ENCODE assay signal across 18 cellular contexts in genomic region chr5:133790898-133791297, GRCh38.
DNase-seq lines count a peak whose midpoint lies in the region; ATAC-seq and TF ChIP-seq lines count a peak whose summit lies in the region.
"Had no signal": no experiment of that assay in that cellular context is flagged by ENCODE, and none has a peak within 500 bp of the region (broad histone marks: within the 10 kb centered on the region; RNA-seq: fewer than 3 reads in every experiment).

No MANE protein-coding gene starts in this region.

- H3K27ac Mint-ChIP-seq in H9 = peak overlapping the region in 1 of 3 experiments; percentile 50; a peak in 1 of 7 replicates
- H3K27ac Mint-ChIP-seq: CD8-positive, alpha-beta T cell; HFFc6 had no signal

- H3K9me3 ChIP-seq in H9 (ENCODE audit: control insufficient read depth, low read depth, low read length) (no peaks in the 10 kb centered on the region), lower lobe of right lung (no peaks in the 10 kb centered on the region)

- H3K18ac ChIP-seq in H9 (ENCODE audit: insufficient read length, low read depth, low read length) = no peak overlapping the region

- no peak overlapping the region for H2BK12ac ChIP-seq in H9 (ENCODE audit: insufficient read length, low read depth, low read length)

- H3K27ac ChIP-seq in H9 (ENCODE audit: insufficient read length, low read depth, low read length) (no peak overlapping the region), lower lobe of right lung (no peak overlapping the region)
- H3K27ac ChIP-seq: BLaER1 treated with 17β-estradiol and CSF1 and Interleukin-3, amounts not matched to agents 10 nM and 100 nM had no signal

- H3K14ac ChIP-seq in H9 (ENCODE audit: insufficient read depth, low read length) = no peak overlapping the region

- H4K5ac ChIP-seq in H9 (ENCODE audit: insufficient read length, low read depth, low read length) = no peak overlapping the region

- no peak overlapping the region for H2BK15ac ChIP-seq in H9 (ENCODE audit: low read depth, low read length)

- no peaks in the 10 kb centered on the region for H4K20me1 ChIP-seq in H9 (ENCODE audit: control insufficient read depth, insufficient read depth, insufficient read length)
- H4K20me1 ChIP-seq: BLaER1 treated with 17β-estradiol and CSF1 and Interleukin-3, amounts not matched to agents 10 nM and 100 nM had no signal

- H2BK120ac ChIP-seq in H9 (ENCODE audit: low read depth, low read length, poor library complexity, severe bottlenecking) = no peak overlapping the region

- no peak overlapping the region for H2AK5ac ChIP-seq in H9 (ENCODE audit: insufficient read length, low read length)

- H3K79me1 ChIP-seq in H9 (ENCODE audit: insufficient read depth, low read depth, low read length, poor library complexity, severe bottlenecking) = no peaks in the 10 kb centered on the region

- no peaks in the 10 kb centered on the region; a peak in 1 of 5 replicates for H3K9me3 Mint-ChIP-seq in H9
- H3K9me3 Mint-ChIP-seq: CD8-positive, alpha-beta T cell; HFFc6 had no signal

- TF ChIP-seq CTCF in H9 (conservative IDR thresholded peaks at IDR 0.05) (no peak), lower lobe of right lung (IDR thresholded peaks at IDR 0.05) (no peak)

- no peak overlapping the region for H3K4me3 ChIP-seq in lower lobe of right lung
- H3K4me3 ChIP-seq: BLaER1 treated with 17β-estradiol and CSF1 and Interleukin-3, amounts not matched to agents 10 nM and 100 nM; K562 had no signal

- no peaks in the 10 kb centered on the region for H3K36me3 ChIP-seq in lower lobe of right lung
- H3K36me3 ChIP-seq: BLaER1 treated with 17β-estradiol and CSF1 and Interleukin-3, amounts not matched to agents 10 nM and 100 nM had no signal

- no peak overlapping the region for H3K4ac ChIP-seq in H9 (ENCODE audit: low read depth, low read length)

- no peaks in the 10 kb centered on the region; the same call in 1 of the 2 replicates for H3K27me3 ChIP-seq in H9 (ENCODE audit: insufficient read depth, low read length)
- no peaks in the 10 kb centered on the region for H3K27me3 ChIP-seq in lower lobe of right lung (ENCODE audit: low read depth)
- H3K27me3 ChIP-seq: BLaER1 treated with 17β-estradiol and CSF1 and Interleukin-3, amounts not matched to agents 10 nM and 100 nM had no signal

- H3K4me3 Mint-ChIP-seq in H9 = no peak overlapping the region
- H3K4me3 Mint-ChIP-seq: CD8-positive, alpha-beta T cell; HFFc6 had no signal

- H3K27me3 Mint-ChIP-seq in H9 (ENCODE audit: low read depth) = peaks cover 6% of the 10 kb centered on the region

- no CpG with 5 or more reads among the region's 1 CpG for WGBS in H9 (ENCODE audit: extremely low coverage, insufficient read length, low lambda C conversion rate)

- H4K91ac ChIP-seq in H9 (ENCODE audit: insufficient read length, low read depth, low read length) = no peak overlapping the region

- DNase-seq in NCI-H748 (lab: John Stamatoyannopoulos, UW; ENCODE audit: unreplicated experiment) (peak; percentile 11), NCI-H748 treated with DMSO at 0.1 percent for 48 hours (lab: John Stamatoyannopoulos, UW) (no peak), H9 (peak; percentile 22), NCI-H510A (lab: John Stamatoyannopoulos, UW) (peak; percentile 61), lower lobe of right lung (no peak), GOT3 (lab: John Stamatoyannopoulos, UW) (no peak), inferior parietal cortex (ENCODE audit: extremely low spot score) (no peak)
- DNase-seq: CD8-positive, alpha-beta T cell; GDM1; HFFc6; NCI-H1436; NCI-H2081 treated with DMSO at 0.1 percent for 48 hours; NCI-H446 treated with DMSO at 0.1 percent for 48 hours; T-helper 2 cell had no signal

- H4K8ac ChIP-seq in H9 (replicated peaks; ENCODE audit: insufficient read length, low read depth, low read length) = no peak overlapping the region

- H3T11ph ChIP-seq in H9 (ENCODE audit: low read length) = no peak overlapping the region

- no peaks in the 10 kb centered on the region for H3K36me3 Mint-ChIP-seq in H9 (ENCODE audit: insufficient read depth in 1 of 3, low read depth in 3 of 3)
- H3K36me3 Mint-ChIP-seq: CD8-positive, alpha-beta T cell had no signal

- intact Hi-C loops in lower lobe of right lung (cut with DNase I) = no loop called here

- H3K56ac ChIP-seq in H9 (ENCODE audit: insufficient read length, low read depth, low read length) = no peak overlapping the region

- peaks cover 31 to 33% of the 10 kb centered on the region in 2 experiments for H3K4me1 Mint-ChIP-seq in H9

- no peak overlapping the region for H2AFZ ChIP-seq in H9 (ENCODE audit: low read length)

- no peak overlapping the region for H2BK20ac ChIP-seq in H9 (ENCODE audit: low read depth, low read length, poor library complexity, severe bottlenecking)

- no peak overlapping the region for H2BK5ac ChIP-seq in H9 (ENCODE audit: insufficient read length, low read length)

- peaks cover 5% of the 10 kb centered on the region; the same call in 1 of the 2 replicates for H3K4me1 ChIP-seq in H9 (ENCODE audit: insufficient read depth, low read length)
- H3K4me1 ChIP-seq in lower lobe of right lung = no peaks in the 10 kb centered on the region
- H3K4me1 ChIP-seq: BLaER1 treated with 17β-estradiol and CSF1 and Interleukin-3, amounts not matched to agents 10 nM and 100 nM had no signal

- no peak overlapping the region for H3K9ac ChIP-seq in H9 (ENCODE audit: extremely low read depth, insufficient read length, low read length)
- H3K9ac ChIP-seq: BLaER1 treated with 17β-estradiol and CSF1 and Interleukin-3, amounts not matched to agents 10 nM and 100 nM had no signal

- H3K79me2 ChIP-seq in H9 (ENCODE audit: insufficient read depth, low read length) = no peaks in the 10 kb centered on the region

- ATAC-seq in lower lobe of right lung (peak; percentile 41 to 83), GM18868 (IDR thresholded peaks at IDR 0.05; ENCODE audit: unreplicated experiment) (no peak)
- ATAC-seq: CD8-positive, alpha-beta T cell; K562; Panc1 had no signal

- H3K4me2 ChIP-seq in H9 (ENCODE audit: insufficient read depth, insufficient read length, low read length) = no peak overlapping the region
- H3K4me2 ChIP-seq: BLaER1 treated with 17β-estradiol and CSF1 and Interleukin-3, amounts not matched to agents 10 nM and 100 nM had no signal

- H3K23ac ChIP-seq in H9 (ENCODE audit: insufficient read length, low read depth, low read length) = no peak overlapping the region

- H3K23me2 ChIP-seq in H9 (ENCODE audit: insufficient read length, low read depth, low read length, poor library complexity, severe bottlenecking) = no peaks in the 10 kb centered on the region

Comparison
In these comparisons a context has a peak if more than half of its experiments do, and no peak if none do; other contexts are left out.
1. DNase-seq: peak in NCI-H748 (single experiment), H9 (single experiment) and NCI-H510A (single experiment); none in NCI-H748 treated with DMSO at 0.1 percent for 48 hours (single experiment), lower lobe of right lung (single experiment), GOT3 (single experiment) and inferior parietal cortex (single experiment).